ENCODE assay signal across 1 cellular context in genomic region chr15:41881925-41882688, GRCh38.
TF ChIP-seq lines count a peak whose summit lies in the region.

No MANE protein-coding gene starts in this region.

TF ChIP-seq in H1, 55 proteins besides CTCF, POLR2A, EP300 and RAD21:
- TF ChIP-seq ASH2L (IDR thresholded peaks at IDR 0.05; ENCODE audit: low read length) (peak; percentile 50), SP2 (IDR thresholded peaks at IDR 0.05; ENCODE audit: low read length) (no peak), SIN3A (conservative IDR thresholded peaks at IDR 0.05 in 1 of 2, IDR thresholded peaks at IDR 0.05 in 1 of 2; ENCODE audit: low read depth in 1 of 2, low read length in 2 of 2) (no peak), TCF12 (IDR thresholded peaks at IDR 0.05; ENCODE audit: low read depth, low read length) (peak; percentile 14; the same call in 1 of the 2 replicates), MAX (IDR thresholded peaks at IDR 0.05) (peak; percentile 99), KDM4A (IDR thresholded peaks at IDR 0.05; ENCODE audit: low read depth, low read length, severe bottlenecking) (peak; percentile 68), SUZ12 (IDR thresholded peaks at IDR 0.05; ENCODE audit: low read length) (peak; percentile 52), EZH2 (IDR thresholded peaks at IDR 0.05; ENCODE audit: low read depth, low read length, severe bottlenecking) (peak; percentile 60), RBBP5 (IDR thresholded peaks at IDR 0.05; ENCODE audit: borderline replicate concordance, low read depth, low read length) (0 out of 2 replicates have a peak, but pooled peaks have one; percentile 67), JUN (IDR thresholded peaks at IDR 0.05; ENCODE audit: low read depth, low read length) (no peak), JUND (IDR thresholded peaks at IDR 0.05; ENCODE audit: low read length) (no peak), CTBP2 (IDR thresholded peaks at IDR 0.05; ENCODE audit: borderline replicate concordance, insufficient read depth, insufficient read length, low read length) (no peak), GTF2F1 (IDR thresholded peaks at IDR 0.05; ENCODE audit: borderline replicate concordance, low read depth, low read length) (no peak), MAFK (IDR thresholded peaks at IDR 0.05; ENCODE audit: low read depth, low read length) (no peak), TAF7 (optimal IDR thresholded peaks at IDR 0.05; ENCODE audit: borderline replicate concordance, low read depth, low read length) (no peak), BRCA1 (IDR thresholded peaks at IDR 0.05; ENCODE audit: low read depth, low read length) (no peak), HDAC2 (IDR thresholded peaks at IDR 0.05; ENCODE audit: borderline replicate concordance in 1 of 2, low read depth in 2 of 2, low read length in 2 of 2) (no peak), SAP30 (IDR thresholded peaks at IDR 0.05; ENCODE audit: insufficient read depth, insufficient replicate concordance, low read length) (no peak), PHF8 (conservative IDR thresholded peaks at IDR 0.05; ENCODE audit: low read depth, low read length) (0 out of 2 replicates have a peak, but pooled peaks have one; percentile 28), USF2 (IDR thresholded peaks at IDR 0.05; ENCODE audit: low read length) (peak; percentile 17; the same call in 1 of the 2 replicates), SRF (IDR thresholded peaks at IDR 0.05; ENCODE audit: low read depth, low read length) (no peak), E2F6 (IDR thresholded peaks at IDR 0.05) (peak; percentile 96), CHD2 (IDR thresholded peaks at IDR 0.05; ENCODE audit: low read length) (no peak), CREB1 (IDR thresholded peaks at IDR 0.05) (no peak), TAF1 (IDR thresholded peaks at IDR 0.05; ENCODE audit: low read depth, low read length) (no peak), CHD1 (IDR thresholded peaks at IDR 0.05; ENCODE audit: low read depth, low read length) (no peak), BACH1 (IDR thresholded peaks at IDR 0.05; ENCODE audit: low read length) (no peak)
